Comparison of ENCODE assay signal across 8 cellular contexts in the genomic region with DNA sequence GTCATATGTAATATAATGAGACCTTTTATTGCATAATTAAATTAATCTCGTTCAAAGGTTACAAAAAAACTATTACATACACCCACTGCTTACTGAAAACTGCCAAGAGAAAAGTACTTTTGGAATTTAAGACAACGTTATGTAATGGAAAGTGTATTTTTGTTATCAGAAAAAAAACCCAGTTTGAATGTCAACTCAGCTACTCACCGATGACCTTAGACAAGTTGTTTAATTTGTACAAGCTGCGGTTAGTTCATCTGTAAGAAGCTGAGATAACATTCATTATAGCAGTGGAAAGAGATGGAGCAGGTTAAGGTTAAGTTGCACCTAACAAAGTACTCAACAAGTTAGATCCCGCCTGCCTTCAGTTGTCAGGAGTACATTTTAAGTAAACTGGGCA. TPM values are rescaled to one million over a fixed set of nuclear protein-coding genes. Genes with fewer than 3 reads are reported as not detected.
DNase-seq lines count a peak whose midpoint lies in the region; ATAC-seq and TF ChIP-seq lines count a peak whose summit lies in the region.

No MANE protein-coding gene starts in this region.

- H3K9me3 ChIP-seq in H9 (ENCODE audit: control insufficient read depth, low read depth, low read length) = no peaks in the 10 kb centered on the region

- H3K18ac ChIP-seq in H9 (ENCODE audit: insufficient read length, low read depth, low read length) = no peak overlapping the region

- H3K4me3 Mint-ChIP-seq in H9 (peak overlapping the region; percentile 97 to 100), WTC11 (peak overlapping the region; percentile 100), glutamatergic neuron (ENCODE audit: unreplicated experiment) (peak overlapping the region; percentile 100)

- no peak overlapping the region for H3K27ac ChIP-seq in H9 (ENCODE audit: insufficient read length, low read depth, low read length)
- H3K27ac ChIP-seq in skin epidermis = peak overlapping the region in 15 of 21 experiments; percentile 75 to 93 (median 87)

- peaks cover 11% of the 10 kb centered on the region for H3K23me2 ChIP-seq in H9 (ENCODE audit: insufficient read length, low read depth, low read length, poor library complexity, severe bottlenecking)

- H2AFZ ChIP-seq in H9 (ENCODE audit: low read length) = no peak overlapping the region

- no peaks in the 10 kb centered on the region for H3K79me1 ChIP-seq in H9 (ENCODE audit: insufficient read depth, low read depth, low read length, poor library complexity, severe bottlenecking)

- H3K4me1 ChIP-seq in H9 (ENCODE audit: insufficient read depth, low read length) = no peaks in the 10 kb centered on the region

- no peaks in the 10 kb centered on the region for H4K20me1 ChIP-seq in H9 (ENCODE audit: control insufficient read depth, insufficient read depth, insufficient read length)

- POLR2A ChIA-PET in WTC11 (lab: Charles Lee) = no interaction called here

- no peak overlapping the region for H3K4ac ChIP-seq in H9 (ENCODE audit: low read depth, low read length)

- H3K27me3 ChIP-seq in H9 (ENCODE audit: insufficient read depth, low read length) = no peaks in the 10 kb centered on the region

- CTCF ChIA-PET in WTC11 (lab: Charles Lee) = interaction anchor here (1.7 to 2.4 kb wide), 3 partner anchors 52 to 652 kb away, joined by 5 to 11 read pairs (median 8); a partner anchor contains a TSS

- no peak overlapping the region for H4K91ac ChIP-seq in H9 (ENCODE audit: insufficient read length, low read depth, low read length)

- no peak overlapping the region for H2BK15ac ChIP-seq in H9 (ENCODE audit: low read depth, low read length)

- no peak overlapping the region for H2BK5ac ChIP-seq in H9 (ENCODE audit: insufficient read length, low read length)

- ATAC-seq in WTC11 (no peak), HG03354 (IDR thresholded peaks at IDR 0.05; ENCODE audit: poor library complexity, severe bottlenecking, unreplicated experiment) (no peak)

- H3K4me2 ChIP-seq in H9 (ENCODE audit: insufficient read depth, insufficient read length, low read length) = peak overlapping the region; percentile 79

- TF ChIP-seq CTCF in H9 (conservative IDR thresholded peaks at IDR 0.05) (no peak), WTC11 (IDR thresholded peaks at IDR 0.05) (no peak), glutamatergic neuron (IDR thresholded peaks at IDR 0.05; ENCODE audit: partially characterized antibody, unreplicated experiment) (no peak)

- H3K27me3 Mint-ChIP-seq in H9 (ENCODE audit: low read depth) (0 out of 2 replicates have a peak, but pooled peaks cover 2% of the 10 kb centered on the region), WTC11 (ENCODE audit: low read depth) (no peaks in the 10 kb centered on the region), glutamatergic neuron (ENCODE audit: unreplicated experiment) (peaks cover 8% of the 10 kb centered on the region)

- H3K27ac Mint-ChIP-seq in H9 (peak overlapping the region in 1 of 3 experiments; percentile 99; a peak in 1 of 7 replicates), WTC11 (peak overlapping the region; percentile 58; the same call in 1 of the 2 replicates), glutamatergic neuron (ENCODE audit: unreplicated experiment) (no peak overlapping the region)

- no peak overlapping the region for H2BK120ac ChIP-seq in H9 (ENCODE audit: low read depth, low read length, poor library complexity, severe bottlenecking)

- WGBS in H9 (ENCODE audit: extremely low coverage, insufficient read length, low lambda C conversion rate) = no CpG with 5 or more reads among the region's 5 CpGs

- H3K9ac ChIP-seq in H9 (ENCODE audit: extremely low read depth, insufficient read length, low read length) = peak overlapping the region; percentile 95

- no peak overlapping the region for H3K23ac ChIP-seq in H9 (ENCODE audit: insufficient read length, low read depth, low read length)

- H4K5ac ChIP-seq in H9 (ENCODE audit: insufficient read length, low read depth, low read length) = no peak overlapping the region

- no peak overlapping the region for H3K14ac ChIP-seq in H9 (ENCODE audit: insufficient read depth, low read length)

- H2BK20ac ChIP-seq in H9 (ENCODE audit: low read depth, low read length, poor library complexity, severe bottlenecking) = no peak overlapping the region

- H3K79me2 ChIP-seq in H9 (ENCODE audit: insufficient read depth, low read length) = peaks cover 49% of the 10 kb centered on the region

- H4K8ac ChIP-seq in H9 (replicated peaks; ENCODE audit: insufficient read length, low read depth, low read length) = no peak overlapping the region

- no peak overlapping the region for H2BK12ac ChIP-seq in H9 (ENCODE audit: insufficient read length, low read depth, low read length)

- peaks cover 17 to 27% of the 10 kb centered on the region in 2 experiments for H3K4me1 Mint-ChIP-seq in H9
- H3K4me1 Mint-ChIP-seq in WTC11 = peaks cover 24% of the 10 kb centered on the region
- no peaks in the 10 kb centered on the region for H3K4me1 Mint-ChIP-seq in glutamatergic neuron (ENCODE audit: low read depth, unreplicated experiment)

- H3K4me3 ChIP-seq in skin epidermis = peak overlapping the region; percentile 56 to 90 (median 73)

- H3T11ph ChIP-seq in H9 (ENCODE audit: low read length) = no peak overlapping the region

- H3K56ac ChIP-seq in H9 (ENCODE audit: insufficient read length, low read depth, low read length) = no peak overlapping the region

- H3K36me3 Mint-ChIP-seq in H9 (ENCODE audit: insufficient read depth in 1 of 3, low read depth in 3 of 3) (peaks cover 11 to 42% (median 38%) of the 10 kb centered on the region in 3 experiments), WTC11 (peaks cover 33% of the 10 kb centered on the region), glutamatergic neuron (ENCODE audit: unreplicated experiment) (no peaks in the 10 kb centered on the region)

- peaks cover 0 to 3% of the 10 kb centered on the region in 2 experiments; a peak in 1 of 5 replicates for H3K9me3 Mint-ChIP-seq in H9
- no peaks in the 10 kb centered on the region for H3K9me3 Mint-ChIP-seq in WTC11
- H3K9me3 Mint-ChIP-seq in glutamatergic neuron (ENCODE audit: unreplicated experiment) = peaks cover 3% of the 10 kb centered on the region

- no peak for DNase-seq in H9
- DNase-seq in WTC11 (ENCODE audit: low spot score) = no peak
- no peak for DNase-seq in glutamatergic neuron
- DNase-seq in DMS53 (lab: John Stamatoyannopoulos, UW) = no peak
- DNase-seq in dedifferentiated amniotic fluid mesenchymal stem cell (ENCODE audit: extremely low spot score) = no peak
- no peak for DNase-seq in hepatic stellate cell (ENCODE audit: low spot score)

- H2AK5ac ChIP-seq in H9 (ENCODE audit: insufficient read length, low read length) = no peak overlapping the region

TF ChIP-seq in WTC11, 78 proteins besides CTCF, POLR2A, EP300 and RAD21 (continues in another document):
- TF ChIP-seq CBFB (CRISPR knock-in tag; IDR thresholded peaks at IDR 0.05; ENCODE audit: low read depth) (no peak), ZNF138 (CRISPR knock-in tag; conservative IDR thresholded peaks at IDR 0.05) (no peak), HMGA2 (CRISPR knock-in tag; IDR thresholded peaks at IDR 0.05) (no peak), SP1 (CRISPR knock-in tag; conservative IDR thresholded peaks at IDR 0.05) (no peak), CREB1 (CRISPR knock-in tag; IDR thresholded peaks at IDR 0.05) (no peak)
- TF ChIP-seq, protein P1, sequence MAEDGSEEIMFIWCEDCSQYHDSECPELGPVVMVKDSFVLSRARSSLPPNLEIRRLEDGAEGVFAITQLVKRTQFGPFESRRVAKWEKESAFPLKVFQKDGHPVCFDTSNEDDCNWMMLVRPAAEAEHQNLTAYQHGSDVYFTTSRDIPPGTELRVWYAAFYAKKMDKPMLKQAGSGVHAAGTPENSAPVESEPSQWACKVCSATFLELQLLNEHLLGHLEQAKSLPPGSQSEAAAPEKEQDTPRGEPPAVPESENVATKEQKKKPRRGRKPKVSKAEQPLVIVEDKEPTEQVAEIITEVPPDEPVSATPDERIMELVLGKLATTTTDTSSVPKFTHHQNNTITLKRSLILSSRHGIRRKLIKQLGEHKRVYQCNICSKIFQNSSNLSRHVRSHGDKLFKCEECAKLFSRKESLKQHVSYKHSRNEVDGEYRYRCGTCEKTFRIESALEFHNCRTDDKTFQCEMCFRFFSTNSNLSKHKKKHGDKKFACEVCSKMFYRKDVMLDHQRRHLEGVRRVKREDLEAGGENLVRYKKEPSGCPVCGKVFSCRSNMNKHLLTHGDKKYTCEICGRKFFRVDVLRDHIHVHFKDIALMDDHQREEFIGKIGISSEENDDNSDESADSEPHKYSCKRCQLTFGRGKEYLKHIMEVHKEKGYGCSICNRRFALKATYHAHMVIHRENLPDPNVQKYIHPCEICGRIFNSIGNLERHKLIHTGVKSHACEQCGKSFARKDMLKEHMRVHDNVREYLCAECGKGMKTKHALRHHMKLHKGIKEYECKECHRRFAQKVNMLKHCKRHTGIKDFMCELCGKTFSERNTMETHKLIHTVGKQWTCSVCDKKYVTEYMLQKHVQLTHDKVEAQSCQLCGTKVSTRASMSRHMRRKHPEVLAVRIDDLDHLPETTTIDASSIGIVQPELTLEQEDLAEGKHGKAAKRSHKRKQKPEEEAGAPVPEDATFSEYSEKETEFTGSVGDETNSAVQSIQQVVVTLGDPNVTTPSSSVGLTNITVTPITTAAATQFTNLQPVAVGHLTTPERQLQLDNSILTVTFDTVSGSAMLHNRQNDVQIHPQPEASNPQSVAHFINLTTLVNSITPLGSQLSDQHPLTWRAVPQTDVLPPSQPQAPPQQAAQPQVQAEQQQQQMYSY (CRISPR knock-in tag; IDR thresholded peaks at IDR 0.05) = no peak
- TF ChIP-seq, protein P2, sequence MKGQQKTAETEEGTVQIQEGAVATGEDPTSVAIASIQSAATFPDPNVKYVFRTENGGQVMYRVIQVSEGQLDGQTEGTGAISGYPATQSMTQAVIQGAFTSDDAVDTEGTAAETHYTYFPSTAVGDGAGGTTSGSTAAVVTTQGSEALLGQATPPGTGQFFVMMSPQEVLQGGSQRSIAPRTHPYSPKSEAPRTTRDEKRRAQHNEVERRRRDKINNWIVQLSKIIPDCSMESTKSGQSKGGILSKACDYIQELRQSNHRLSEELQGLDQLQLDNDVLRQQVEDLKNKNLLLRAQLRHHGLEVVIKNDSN (CRISPR knock-in tag; IDR thresholded peaks at IDR 0.05) = no peak

RNA-seq across cellular contexts. Expression of a gene that starts 1.1 kb away (rescaled TPM):
- total RNA-seq in H9 (2021) (227 and 239 TPM in 2 replicates), WTC11 (2021) (203 to 228 TPM (median 219 TPM) in 3 replicates), glutamatergic neuron (ENCODE audit: unreplicated experiment) (78.4 TPM)

RNA-seq across cellular contexts. Expression of a gene that starts 1.3 kb away (rescaled TPM):
- total RNA-seq in H9 (2021) (97.2 and 101 TPM in 2 replicates), WTC11 (2021) (72.2 to 84.4 TPM (median 75.7 TPM) in 3 replicates), glutamatergic neuron (ENCODE audit: unreplicated experiment) (56.2 TPM)

RNA-seq across cellular contexts. Expression of a gene that starts 19.0 kb away (rescaled TPM):
- total RNA-seq in H9 (2021) (2.9 and 3.8 TPM in 2 replicates), WTC11 (2021) (4.7 to 5.5 TPM (median 5.5 TPM) in 3 replicates), glutamatergic neuron (ENCODE audit: unreplicated experiment) (3.6 TPM)
